20 cellular contexts compared by ENCODE assay signal in genomic region chr15:65621638-65622037, GRCh38. TPM values are rescaled to one million over a fixed set of nuclear protein-coding genes. Genes with fewer than 3 reads are reported as not detected.
DNase-seq lines count a peak whose midpoint lies in the region; ATAC-seq and TF ChIP-seq lines count a peak whose summit lies in the region.
"Had no signal": no experiment of that assay in that cellular context is flagged by ENCODE, and none has a peak within 500 bp of the region (broad histone marks: within the 10 kb centered on the region; RNA-seq: fewer than 3 reads in every experiment).

Gene SLC24A1, plus strand, starts transcription at chr15:65621938. Its CDS starts 2,143 bp downstream, at chr15:65624081.

- peaks cover 2% of the 10 kb centered on the region for H3K36me3 Mint-ChIP-seq in activated naive CD4-positive, alpha-beta T cell treated with anti-CD3 and anti-CD28 coated beads for 36 hours (ENCODE audit: low read depth)
- H3K36me3 Mint-ChIP-seq in activated naive CD4-positive, alpha-beta T cell treated with anti-CD3 and anti-CD28 coated beads, Interleukin-2, amount 50 U/mL, for 72 hours = peaks cover 0 to 6% of the 10 kb centered on the region in 2 donors
- peaks cover 10% of the 10 kb centered on the region for H3K36me3 Mint-ChIP-seq in endodermal cell (ENCODE audit: low read depth)

- H3K4me3 Mint-ChIP-seq in activated naive CD4-positive, alpha-beta T cell treated with anti-CD3 and anti-CD28 coated beads for 36 hours = no peak within 1 kb of the TSS
- H3K4me3 Mint-ChIP-seq in endodermal cell = no peak within 1 kb of the TSS
- H3K4me3 Mint-ChIP-seq: H9 had no signal

- no peak within 1 kb of the TSS for H2AFZ ChIP-seq in osteoblast (ENCODE audit: low read length)

- H3K4me3 ChIP-seq in endodermal cell (ENCODE audit: low read length) (no peak within 1 kb of the TSS), osteoblast (ENCODE audit: insufficient read depth, low read length) (no peak within 1 kb of the TSS), upper lobe of right lung (no peak within 1 kb of the TSS), esophagus muscularis mucosa (no peak within 1 kb of the TSS)

- H3K27ac ChIP-seq in endodermal cell (ENCODE audit: low read depth, low read length) (no peak within 1 kb of the TSS), osteoblast (ENCODE audit: low read depth, low read length) (no peak within 1 kb of the TSS), upper lobe of right lung (no peak within 1 kb of the TSS), esophagus muscularis mucosa (replicated peaks in 1 of 4) (no peak within 1 kb of the TSS), RWPE1 (no peak within 1 kb of the TSS)

- no peak within 1 kb of the TSS for H3K4me2 ChIP-seq in osteoblast (ENCODE audit: insufficient read depth, low read length)

- H3K9me3 Mint-ChIP-seq in activated naive CD4-positive, alpha-beta T cell treated with anti-CD3 and anti-CD28 coated beads for 36 hours = no peaks in the 10 kb centered on the region
- no peaks in the 10 kb centered on the region for H3K9me3 Mint-ChIP-seq in activated naive CD4-positive, alpha-beta T cell treated with anti-CD3 and anti-CD28 coated beads, Interleukin-2, amount 50 U/mL, for 72 hours
- peaks cover 6% of the 10 kb centered on the region for H3K9me3 Mint-ChIP-seq in endodermal cell
- H3K9me3 Mint-ChIP-seq: H9 had no signal

- WGBS in endodermal cell (ENCODE audit: insufficient coverage in 1 of 2, insufficient read length in 1 of 2), 2 experiments = 93 to 98% methylated on average over 5 to 6 of the region's 6 CpGs
- WGBS in esophagus muscularis mucosa = 93% methylated on average over 6 of the region's 6 CpGs

- H4K20me1 ChIP-seq in osteoblast (ENCODE audit: insufficient read depth, low read length) = no peaks in the 10 kb centered on the region

- H3K4me1 Mint-ChIP-seq in activated naive CD4-positive, alpha-beta T cell treated with anti-CD3 and anti-CD28 coated beads for 36 hours (ENCODE audit: low read depth) = no peaks in the 10 kb centered on the region
- H3K4me1 Mint-ChIP-seq in endodermal cell = peaks cover 20% of the 10 kb centered on the region

- CTCF ChIA-PET in activated naive CD4-positive, alpha-beta T cell treated with anti-CD3 and anti-CD28 coated beads for 36 hours (lab: Charles Lee) = interaction anchor here (0.8 kb wide), 2 partner anchors 10 to 16 kb away, joined by 3 to 4 read pairs; no protein-coding TSS in a partner anchor
- CTCF ChIA-PET in RWPE1 (lab: Yijun Ruan, JAX) = interaction anchor here (1.0 kb wide), 1 partner anchor 16 kb away, joined by 3 read pairs; no protein-coding TSS in a partner anchor

- POLR2A ChIA-PET in RWPE1 (lab: Yijun Ruan, JAX; ENCODE audit: low non-redundant PET) = no interaction called here

- no peaks in the 10 kb centered on the region for H3K79me2 ChIP-seq in osteoblast (ENCODE audit: insufficient read depth, low read length)

- intact Hi-C loops in activated naive CD4-positive, alpha-beta T cell treated with anti-CD3 and anti-CD28 coated beads for 36 hours (cut with micrococcal nuclease) = no loop called here
- intact Hi-C loops in upper lobe of right lung (cut with DNase I) = no loop called here
- intact Hi-C loops in esophagus muscularis mucosa (cut with DNase I) = no loop called here

- DNase-seq in activated naive CD4-positive, alpha-beta T cell treated with anti-CD3 and anti-CD28 coated beads for 36 hours = no peak
- no peak for DNase-seq in activated naive CD4-positive, alpha-beta T cell treated with anti-CD3 and anti-CD28 coated beads, Interleukin-2, amount 50 U/mL, for 72 hours (ENCODE audit: low spot score in 2 of 2)
- DNase-seq in endodermal cell (no peak), osteoblast (ENCODE audit: insufficient read length, low spot score, missing footprints) (no peak), upper lobe of right lung (no peak), NCI-H510A treated with DMSO at 0.1 percent for 48 hours (lab: John Stamatoyannopoulos, UW) (no peak), esophagus muscularis mucosa (ENCODE audit: extremely low spot score) (no peak), RWPE1 (ENCODE audit: low spot score) (no peak)
- DNase-seq: 8988T, C1 segment of cervical spinal cord, COR-L47, DMS153, EL, H9, NCI-H1048, NCI-H1694, NCI-H2107, NCI-H345, NCI-H69, SHP77 had no signal

- H3K27ac Mint-ChIP-seq in activated naive CD4-positive, alpha-beta T cell treated with anti-CD3 and anti-CD28 coated beads for 36 hours = no peak within 1 kb of the TSS
- H3K27ac Mint-ChIP-seq in activated naive CD4-positive, alpha-beta T cell treated with anti-CD3 and anti-CD28 coated beads, Interleukin-2, amount 50 U/mL, for 72 hours = peak within 1 kb of the TSS in 1 of 2 donors; percentile 57
- no peak within 1 kb of the TSS for H3K27ac Mint-ChIP-seq in endodermal cell
- H3K27ac Mint-ChIP-seq: H9 had no signal

- H3K9me3 ChIP-seq in endodermal cell (ENCODE audit: control insufficient read depth, low read length) (no peaks in the 10 kb centered on the region), osteoblast (ENCODE audit: low read depth, low read length) (no peaks in the 10 kb centered on the region), upper lobe of right lung (no peaks in the 10 kb centered on the region), esophagus muscularis mucosa (no peaks in the 10 kb centered on the region)

- peaks cover 19% of the 10 kb centered on the region for H3K27me3 ChIP-seq in endodermal cell (ENCODE audit: control insufficient read depth, insufficient read depth, low read length, poor library complexity, severe bottlenecking)
- H3K27me3 ChIP-seq in osteoblast (ENCODE audit: insufficient read depth, low read length) = no peaks in the 10 kb centered on the region
- no peaks in the 10 kb centered on the region for H3K27me3 ChIP-seq in upper lobe of right lung
- no peaks in the 10 kb centered on the region for H3K27me3 ChIP-seq in esophagus muscularis mucosa

- no peak for TF ChIP-seq POLR2A in esophagus muscularis mucosa (IDR thresholded peaks at IDR 0.05; ENCODE audit: low read depth)

- H3K4me1 ChIP-seq in endodermal cell (ENCODE audit: control insufficient read depth, insufficient read depth, low read length) = peaks cover 11% of the 10 kb centered on the region
- H3K4me1 ChIP-seq in osteoblast (ENCODE audit: insufficient read depth, low read length) = no peaks in the 10 kb centered on the region
- H3K4me1 ChIP-seq in upper lobe of right lung = no peaks in the 10 kb centered on the region
- no peaks in the 10 kb centered on the region for H3K4me1 ChIP-seq in esophagus muscularis mucosa

- TF ChIP-seq EP300 in esophagus muscularis mucosa (IDR thresholded peaks at IDR 0.05) = no peak

- H3K36me3 ChIP-seq in endodermal cell (ENCODE audit: control insufficient read depth, insufficient read depth, low read length) = no peaks in the 10 kb centered on the region
- peaks cover 8% of the 10 kb centered on the region for H3K36me3 ChIP-seq in osteoblast (ENCODE audit: insufficient read depth, low read length)
- peaks cover 19% of the 10 kb centered on the region for H3K36me3 ChIP-seq in upper lobe of right lung
- H3K36me3 ChIP-seq in esophagus muscularis mucosa = peaks cover 0 to 27% (median 17%) of the 10 kb centered on the region in 4 donors

- H3K27me3 Mint-ChIP-seq in activated naive CD4-positive, alpha-beta T cell treated with anti-CD3 and anti-CD28 coated beads for 36 hours (ENCODE audit: low read depth) = no peaks in the 10 kb centered on the region
- peaks cover 10% of the 10 kb centered on the region for H3K27me3 Mint-ChIP-seq in endodermal cell (ENCODE audit: insufficient read depth)

- H3K9ac ChIP-seq in endodermal cell (ENCODE audit: extremely low read depth, low read length, poor library complexity, severe bottlenecking) = no peak within 1 kb of the TSS

- ATAC-seq in activated naive CD4-positive, alpha-beta T cell treated with anti-CD3 and anti-CD28 coated beads, Interleukin-2, amount 50 U/mL, for 72 hours = no peak
- no peak for ATAC-seq in upper lobe of right lung

- TF ChIP-seq CTCF in endodermal cell (conservative IDR thresholded peaks at IDR 0.05) = no peak
- TF ChIP-seq CTCF in osteoblast (IDR thresholded peaks at IDR 0.05; ENCODE audit: extremely low read depth, low read depth, low read length) = no peak
- TF ChIP-seq CTCF in upper lobe of right lung (IDR thresholded peaks at IDR 0.05) = no peak
- no peak for TF ChIP-seq CTCF in esophagus muscularis mucosa (IDR thresholded peaks at IDR 0.05)
- no peak for TF ChIP-seq CTCF in RWPE1 (conservative IDR thresholded peaks at IDR 0.05; ENCODE audit: low read depth)

RNA-seq across cellular contexts. Expression of gene SLC24A1, which starts in this region (rescaled TPM):
- 10 to 100 TPM; 10.7 to 12.4 TPM for total RNA-seq in activated naive CD4-positive, alpha-beta T cell treated with anti-CD3 and anti-CD28 coated beads for 36 hours
- total RNA-seq in activated naive CD4-positive, alpha-beta T cell treated with anti-CD3 and anti-CD28 coated beads, Interleukin-2, amount 50 U/mL, for 72 hours = 10 to 100 TPM in 1 of 2 donors, 1 to 10 TPM in 1; 6.4 to 11.0 TPM
- total RNA-seq in endodermal cell (10 to 100 TPM; 12.0 to 14.2 TPM), osteoblast (10.1 and 11.8 TPM in 2 replicates), upper lobe of right lung (11.8 TPM), esophagus muscularis mucosa (1 to 10 TPM; 3.6 to 5.0 (median 4.3) TPM)
- 6.0 TPM for polyA plus RNA-seq in endodermal cell (2013, experiment 1 of 2)
- 7.5 TPM for polyA plus RNA-seq in endodermal cell (2013, experiment 2 of 2)
